ENCODE assay signal across 19 cellular contexts in the genomic region with DNA sequence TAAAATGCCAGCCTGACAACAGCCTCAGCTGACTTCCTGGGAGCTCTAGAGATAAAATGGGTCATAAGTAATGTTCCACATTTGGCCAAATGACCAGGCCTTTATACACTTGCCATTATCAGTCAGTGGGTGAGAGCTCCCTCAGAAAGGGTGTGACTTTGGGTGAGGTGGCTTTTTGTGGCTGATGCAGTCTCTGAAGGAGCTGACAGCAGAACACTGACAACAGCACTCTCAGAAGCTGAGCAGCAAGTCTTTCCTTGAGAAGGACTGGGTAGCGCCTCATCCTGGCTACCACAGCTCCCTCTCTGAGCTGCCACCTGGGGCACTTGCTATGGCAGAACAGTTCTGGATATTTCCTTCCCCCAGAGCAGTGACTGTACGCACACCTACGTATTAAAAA. TPM values are rescaled to one million over a fixed set of nuclear protein-coding genes. Genes with fewer than 3 reads are reported as not detected.
DNase-seq lines count a peak whose midpoint lies in the region; ATAC-seq and TF ChIP-seq lines count a peak whose summit lies in the region.
"Had no signal": no experiment of that assay in that cellular context is flagged by ENCODE, and none has a peak within 500 bp of the region (broad histone marks: within the 10 kb centered on the region; RNA-seq: fewer than 3 reads in every experiment).

No MANE protein-coding gene starts in this region.

- no peak overlapping the region for H2AFZ ChIP-seq in Loucy (ENCODE audit: low read length)
- H2AFZ ChIP-seq: GM23338 had no signal

- H3F3A ChIP-seq in Loucy (ENCODE audit: low read depth): no peaks in the 10 kb centered on the region

- peaks cover 2% of the 10 kb centered on the region for H3K36me3 Mint-ChIP-seq in activated CD4-positive, alpha-beta T cell treated with anti-CD3 and anti-CD28 coated beads for 36 hours (ENCODE audit: low read depth)
- H3K36me3 Mint-ChIP-seq in activated CD8-positive, alpha-beta T cell treated with anti-CD3 and anti-CD28 coated beads for 36 hours (ENCODE audit: low read depth): peaks cover 3% of the 10 kb centered on the region
- peaks cover 5% of the 10 kb centered on the region for H3K36me3 Mint-ChIP-seq in natural killer cell
- H3K36me3 Mint-ChIP-seq: IgD-negative memory B cell had no signal

- ATAC-seq in activated CD4-positive, alpha-beta T cell treated with anti-CD3 and anti-CD28 coated beads for 36 hours: peak; percentile 66
- peak; percentile 49 for ATAC-seq in activated CD8-positive, alpha-beta T cell treated with anti-CD3 and anti-CD28 coated beads for 36 hours
- peak; percentile 34 to 73 (median 37) for ATAC-seq in natural killer cell
- no peak for ATAC-seq in left colon
- ATAC-seq: GM23338, HCT116 had no signal

- H4K20me1 ChIP-seq in Loucy (ENCODE audit: insufficient read depth, low read length, poor library complexity, severe bottlenecking): no peaks in the 10 kb centered on the region

- CTCF ChIA-PET in activated CD4-positive, alpha-beta T cell treated with anti-CD3 and anti-CD28 coated beads for 36 hours (lab: Charles Lee): interaction anchor here (0.7 to 3.9 kb wide), 6 partner anchors 18 to 819 kb away, joined by 3 to 29 read pairs (median 4); no protein-coding TSS in a partner anchor
- CTCF ChIA-PET in activated CD8-positive, alpha-beta T cell treated with anti-CD3 and anti-CD28 coated beads for 36 hours (lab: Charles Lee): interaction anchor here (0.9 to 3.2 kb wide), 4 partner anchors 13 to 620 kb away, joined by 3 to 28 read pairs (median 4); no protein-coding TSS in a partner anchor

- H3K4me1 Mint-ChIP-seq in activated CD4-positive, alpha-beta T cell treated with anti-CD3 and anti-CD28 coated beads for 36 hours: peaks cover 17% of the 10 kb centered on the region
- peaks cover 14% of the 10 kb centered on the region for H3K4me1 Mint-ChIP-seq in activated CD8-positive, alpha-beta T cell treated with anti-CD3 and anti-CD28 coated beads for 36 hours (ENCODE audit: low read depth)
- H3K4me1 Mint-ChIP-seq in natural killer cell: peaks cover 14 to 18% of the 10 kb centered on the region in 2 donors
- H3K4me1 Mint-ChIP-seq: GM23338 had no signal

- H3K4me2 ChIP-seq in Loucy (ENCODE audit: low read depth, low read length, poor library complexity, severe bottlenecking): no peak overlapping the region
- H3K4me2 ChIP-seq: GM23338 had no signal

- intact Hi-C loops in activated CD4-positive, alpha-beta T cell treated with anti-CD3 and anti-CD28 coated beads for 36 hours (cut with DNase I, micrococcal nuclease): no loop called here
- intact Hi-C loops in activated CD8-positive, alpha-beta T cell treated with anti-CD3 and anti-CD28 coated beads for 36 hours (cut with micrococcal nuclease): no loop called here
- intact Hi-C loops in natural killer cell (cut with micrococcal nuclease): no loop called here
- intact Hi-C loops in left colon (cut with DNase I, micrococcal nuclease): no loop called here

- POLR2A ChIA-PET in activated CD4-positive, alpha-beta T cell treated with anti-CD3 and anti-CD28 coated beads for 36 hours (lab: Charles Lee): no interaction called here
- POLR2A ChIA-PET in activated CD8-positive, alpha-beta T cell treated with anti-CD3 and anti-CD28 coated beads for 36 hours (lab: Charles Lee): interaction anchor here (1.2 kb wide), 1 partner anchor 18 kb away, joined by 3 read pairs; no protein-coding TSS in a partner anchor

- no peak overlapping the region for H3K4me3 ChIP-seq in Loucy (ENCODE audit: low read length, poor library complexity, severe bottlenecking)
- H3K4me3 ChIP-seq: GM23338 had no signal

- no peak overlapping the region for H3K4me3 Mint-ChIP-seq in activated CD4-positive, alpha-beta T cell treated with anti-CD3 and anti-CD28 coated beads for 36 hours
- no peak overlapping the region for H3K4me3 Mint-ChIP-seq in activated CD8-positive, alpha-beta T cell treated with anti-CD3 and anti-CD28 coated beads for 36 hours
- H3K4me3 Mint-ChIP-seq in natural killer cell: peak overlapping the region; percentile 68
- H3K4me3 Mint-ChIP-seq: GM23338 had no signal

- DNase-seq in activated CD4-positive, alpha-beta T cell treated with anti-CD3 and anti-CD28 coated beads for 36 hours: no peak
- DNase-seq in activated CD4-positive, alpha-beta T cell treated with anti-CD3 and anti-CD28 coated beads for 4 hours: no peak
- DNase-seq in activated CD8-positive, alpha-beta T cell treated with anti-CD3 and anti-CD28 coated beads for 36 hours: no peak
- DNase-seq in natural killer cell (no peak), left colon (no peak), Ammon's horn (ENCODE audit: low spot score) (no peak), GM13976 (ENCODE audit: low spot score) (no peak)
- DNase-seq: DMS79 treated with DMSO at 0.1 percent for 48 hours, Kasumi-1, NCI-H1105, NCI-H187, NCI-H446, NCI-H69, RPMI8226 had no signal

- H3K9me2 ChIP-seq in Loucy (replicated peaks; ENCODE audit: low read depth, low read length): no peaks in the 10 kb centered on the region

- no peaks in the 10 kb centered on the region for H3K27me3 ChIP-seq in Loucy (ENCODE audit: insufficient read depth, low read length, poor library complexity, severe bottlenecking)

- no peaks in the 10 kb centered on the region for H3K36me3 ChIP-seq in Loucy (ENCODE audit: insufficient read depth, low read length)

- in situ Hi-C loops in GM13976 (cut with MboI; ENCODE audit: low sequenced_read_pairs, unreplicated experiment): loop anchor here (25.0 kb wide), 1 partner anchor 109 kb away; no protein-coding TSS in a partner anchor

- H3K9ac ChIP-seq in Loucy (ENCODE audit: low read depth, low read length, poor library complexity, severe bottlenecking): no peak overlapping the region

- no peaks in the 10 kb centered on the region for H3K27me3 Mint-ChIP-seq in activated CD4-positive, alpha-beta T cell treated with anti-CD3 and anti-CD28 coated beads for 36 hours
- no peaks in the 10 kb centered on the region for H3K27me3 Mint-ChIP-seq in activated CD8-positive, alpha-beta T cell treated with anti-CD3 and anti-CD28 coated beads for 36 hours
- peaks cover 5 to 7% of the 10 kb centered on the region in 2 donors for H3K27me3 Mint-ChIP-seq in natural killer cell (ENCODE audit: low read depth in 2 of 2)

- no peaks in the 10 kb centered on the region for H3K79me2 ChIP-seq in Loucy (ENCODE audit: insufficient read depth, low read length)

- H3K9me3 ChIP-seq in Loucy (ENCODE audit: insufficient read depth, low read depth, low read length): no peaks in the 10 kb centered on the region

- TF ChIP-seq CTCF in Loucy (conservative IDR thresholded peaks at IDR 0.05; ENCODE audit: low read length) (peak; percentile 15; the same call in 1 of the 2 replicates), natural killer cell (IDR thresholded peaks at IDR 0.05) (no peak), GM13976 (IDR thresholded peaks at IDR 0.05; ENCODE audit: borderline replicate concordance, control extremely low read depth, extremely low read depth, insufficient read depth, missing control alignments) (no peak)
- TF ChIP-seq CTCF in activated CD8-positive, alpha-beta T cell treated with anti-CD3 and anti-CD28 coated beads for 36 hours (IDR thresholded peaks at IDR 0.05): no peak

- H3K9me3 Mint-ChIP-seq in activated CD4-positive, alpha-beta T cell treated with anti-CD3 and anti-CD28 coated beads for 36 hours (ENCODE audit: low read depth): peaks cover 8% of the 10 kb centered on the region
- peaks cover 9% of the 10 kb centered on the region for H3K9me3 Mint-ChIP-seq in activated CD8-positive, alpha-beta T cell treated with anti-CD3 and anti-CD28 coated beads for 36 hours
- H3K9me3 Mint-ChIP-seq in natural killer cell: peaks cover 2% of the 10 kb centered on the region in 2 donors

- H3K27ac Mint-ChIP-seq in activated CD4-positive, alpha-beta T cell treated with anti-CD3 and anti-CD28 coated beads for 36 hours: no peak overlapping the region
- H3K27ac Mint-ChIP-seq in activated CD8-positive, alpha-beta T cell treated with anti-CD3 and anti-CD28 coated beads for 36 hours: no peak overlapping the region
- no peak overlapping the region for H3K27ac Mint-ChIP-seq in natural killer cell
- H3K27ac Mint-ChIP-seq: GM23338, IgD-negative memory B cell had no signal

- peaks cover 11% of the 10 kb centered on the region for H3K4me1 ChIP-seq in Loucy (ENCODE audit: insufficient read depth, low read length, poor library complexity, severe bottlenecking)

RNA-seq across cellular contexts. Expression of gene GNAQ, which starts 22.0 kb away (rescaled TPM):
- 10 to 100 TPM; 22.8 to 24.7 TPM for total RNA-seq in activated CD4-positive, alpha-beta T cell treated with anti-CD3 and anti-CD28 coated beads for 36 hours
- 10 to 100 TPM; 17.8 to 18.1 TPM for total RNA-seq in activated CD8-positive, alpha-beta T cell treated with anti-CD3 and anti-CD28 coated beads for 36 hours
- total RNA-seq in natural killer cell: 10 to 100 TPM; 17.8 to 51.6 (median 24.5) TPM
- 10 to 100 TPM; 84.1 to 86.5 TPM for total RNA-seq in left colon
- total RNA-seq: OCI-LY7 had no signal
